23 cellular contexts compared by ENCODE assay signal in genomic region chr5:153987310-153987709, GRCh38.
"Had no signal": no experiment of that assay in that cellular context is flagged by ENCODE, and none has a peak within 500 bp of the region (broad histone marks: within the 10 kb centered on the region; RNA-seq: fewer than 3 reads in every experiment).

No MANE protein-coding gene starts in this region.

- H3K27ac Mint-ChIP-seq: activated B cell treated with CpG ODN at 0.5 μM for 24 hours; activated CD4-positive, alpha-beta memory T cell treated with anti-CD3 and anti-CD28 coated beads for 36 hours; activated CD4-positive, alpha-beta T cell treated with anti-CD3 and anti-CD28 coated beads, Interleukin-2, amount 10 ng/mL, durations not matched to agents 7 days and 5 days; activated naive CD4-positive, alpha-beta T cell treated with anti-CD3 and anti-CD28 coated beads, Interleukin-2, amount 10 ng/mL, durations not matched to agents 7 days and 5 days; activated naive CD8-positive, alpha-beta T cell treated with anti-CD3 and anti-CD28 coated beads for 36 hours; activated T-helper 17 cell treated with anti-CD3 and anti-CD28 coated beads, Interleukin-2, amount 50 U/mL, for 72 hours; T-helper 1 cell treated with Interleukin-12 subunit alpha and Interleukin-12 subunit beta and Interleukin-4 antibody, amounts not matched to agents 30 μg/mL and 1 μg/mL, for 36 hours had no signal

- ATAC-seq: activated T-helper 17 cell treated with anti-CD3 and anti-CD28 coated beads, Interleukin-2, amount 50 U/mL, for 72 hours had no signal

- DNase-seq: activated B cell treated with CpG ODN at 0.5 μM for 24 hours; activated CD4-positive, alpha-beta memory T cell treated with anti-CD3 and anti-CD28 coated beads for 36 hours; activated CD4-positive, alpha-beta T cell treated with anti-CD3 and anti-CD28 coated beads for 1 hour; activated CD4-positive, alpha-beta T cell treated with anti-CD3 and anti-CD28 coated beads, Interleukin-2, amount 10 ng/mL, durations not matched to agents 7 days and 5 days; activated gamma-delta T cell; activated naive CD4-positive, alpha-beta T cell treated with anti-CD3 and anti-CD28 coated beads, Interleukin-2, amount 10 ng/mL, durations not matched to agents 7 days and 5 days; activated naive CD8-positive, alpha-beta T cell treated with anti-CD3 and anti-CD28 coated beads for 36 hours; activated T-cell treated with anti-CD3 and anti-CD28 coated beads for 4 hours; activated T-cell treated with anti-CD3 and anti-CD28 coated beads, Interleukin-2, amount 50 U/mL, for 48 hours; KG1; NCI-H1092; NCI-H1417 treated with DMSO at 0.1 percent for 48 hours; NCI-H1694; NCI-H2029 treated with DMSO at 0.1 percent for 48 hours; NCI-H345; NCI-H510A; NCI-H526 treated with DMSO at 0.1 percent for 48 hours; NCI-H82; NK-92 treated with Interleukin-12 subunit alpha and Interleukin-12 subunit beta, amount 100 ng/mL, for 24 hours; SHP77 treated with DMSO at 0.1 percent for 48 hours; T-helper 9 cell had no signal

- H3K27me3 Mint-ChIP-seq: activated B cell treated with CpG ODN at 0.5 μM for 24 hours; activated CD4-positive, alpha-beta memory T cell treated with anti-CD3 and anti-CD28 coated beads for 36 hours; activated CD4-positive, alpha-beta T cell treated with anti-CD3 and anti-CD28 coated beads, Interleukin-2, amount 10 ng/mL, durations not matched to agents 7 days and 5 days; activated naive CD4-positive, alpha-beta T cell treated with anti-CD3 and anti-CD28 coated beads, Interleukin-2, amount 10 ng/mL, durations not matched to agents 7 days and 5 days; activated naive CD8-positive, alpha-beta T cell treated with anti-CD3 and anti-CD28 coated beads for 36 hours; activated T-helper 17 cell treated with anti-CD3 and anti-CD28 coated beads, Interleukin-2, amount 50 U/mL, for 72 hours had no signal

- H3K9me3 Mint-ChIP-seq: activated B cell treated with CpG ODN at 0.5 μM for 24 hours; activated CD4-positive, alpha-beta memory T cell treated with anti-CD3 and anti-CD28 coated beads for 36 hours; activated CD4-positive, alpha-beta T cell treated with anti-CD3 and anti-CD28 coated beads, Interleukin-2, amount 10 ng/mL, durations not matched to agents 7 days and 5 days; activated naive CD4-positive, alpha-beta T cell treated with anti-CD3 and anti-CD28 coated beads, Interleukin-2, amount 10 ng/mL, durations not matched to agents 7 days and 5 days; activated naive CD8-positive, alpha-beta T cell treated with anti-CD3 and anti-CD28 coated beads for 36 hours; activated T-helper 17 cell treated with anti-CD3 and anti-CD28 coated beads, Interleukin-2, amount 50 U/mL, for 72 hours; T-helper 1 cell treated with Interleukin-12 subunit alpha and Interleukin-12 subunit beta and Interleukin-4 antibody, amounts not matched to agents 30 μg/mL and 1 μg/mL, for 36 hours had no signal

- H3K4me1 Mint-ChIP-seq: activated B cell treated with CpG ODN at 0.5 μM for 24 hours; activated CD4-positive, alpha-beta T cell treated with anti-CD3 and anti-CD28 coated beads, Interleukin-2, amount 10 ng/mL, durations not matched to agents 7 days and 5 days; activated naive CD4-positive, alpha-beta T cell treated with anti-CD3 and anti-CD28 coated beads, Interleukin-2, amount 10 ng/mL, durations not matched to agents 7 days and 5 days; activated naive CD8-positive, alpha-beta T cell treated with anti-CD3 and anti-CD28 coated beads for 36 hours; activated T-helper 17 cell treated with anti-CD3 and anti-CD28 coated beads, Interleukin-2, amount 50 U/mL, for 72 hours had no signal

- H3K4me3 Mint-ChIP-seq: activated B cell treated with CpG ODN at 0.5 μM for 24 hours; activated CD4-positive, alpha-beta memory T cell treated with anti-CD3 and anti-CD28 coated beads for 36 hours; activated CD4-positive, alpha-beta T cell treated with anti-CD3 and anti-CD28 coated beads, Interleukin-2, amount 10 ng/mL, durations not matched to agents 7 days and 5 days; activated naive CD4-positive, alpha-beta T cell treated with anti-CD3 and anti-CD28 coated beads, Interleukin-2, amount 10 ng/mL, durations not matched to agents 7 days and 5 days; activated naive CD8-positive, alpha-beta T cell treated with anti-CD3 and anti-CD28 coated beads for 36 hours; activated T-helper 17 cell treated with anti-CD3 and anti-CD28 coated beads, Interleukin-2, amount 50 U/mL, for 72 hours; T-helper 1 cell treated with Interleukin-12 subunit alpha and Interleukin-12 subunit beta and Interleukin-4 antibody, amounts not matched to agents 30 μg/mL and 1 μg/mL, for 36 hours had no signal
